Comparison of ENCODE assay signal across 10 cellular contexts in the genomic region with DNA sequence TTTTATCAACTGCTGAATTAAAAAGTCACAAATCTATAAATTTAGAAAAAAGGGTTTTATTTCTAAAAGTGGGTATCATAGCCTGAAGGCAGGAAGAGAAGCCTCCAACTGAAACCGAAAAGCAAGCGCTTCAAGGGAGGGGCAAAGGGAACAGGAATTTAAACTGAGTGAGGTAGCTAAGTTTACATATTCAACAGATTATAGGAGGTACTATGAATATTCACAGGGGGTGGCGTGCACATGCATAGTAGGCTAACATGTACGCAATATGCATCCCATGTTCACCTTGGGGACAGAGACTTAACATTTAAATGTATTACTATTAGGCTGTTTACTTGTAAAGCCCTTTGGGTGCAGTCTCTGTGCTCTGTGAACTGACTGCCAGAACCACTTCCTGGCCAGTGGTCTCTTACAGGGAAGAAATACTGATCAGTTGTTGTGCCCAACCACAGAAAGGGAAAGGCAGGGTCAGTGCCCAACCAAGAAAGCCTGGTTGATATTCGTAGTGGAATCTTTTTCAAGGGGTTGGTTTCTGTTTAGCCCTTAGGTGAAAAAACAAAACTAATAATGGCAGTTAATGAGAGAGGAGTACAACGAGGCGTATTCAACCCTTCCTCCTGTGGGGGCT.
DNase-seq lines count a peak whose midpoint lies in the region; ATAC-seq and TF ChIP-seq lines count a peak whose summit lies in the region.
"Had no signal": no experiment of that assay in that cellular context is flagged by ENCODE, and none has a peak within 500 bp of the region (broad histone marks: within the 10 kb centered on the region; RNA-seq: fewer than 3 reads in every experiment).

No MANE protein-coding gene starts in this region.

- CTCF ChIA-PET in WTC11 (lab: Charles Lee) = no interaction called here

- H3K27me3 ChIP-seq in GM06990 (replicated peaks; ENCODE audit: control insufficient read depth, insufficient read depth, low read length) (no peaks in the 10 kb centered on the region), neural progenitor cell (no peaks in the 10 kb centered on the region)

- H3K4me1 ChIP-seq in neural progenitor cell = no peaks in the 10 kb centered on the region

- H3K27me3 Mint-ChIP-seq in WTC11 (ENCODE audit: low read depth) (no peaks in the 10 kb centered on the region; the same call in 1 of the 2 replicates), neural progenitor cell (ENCODE audit: insufficient read depth, low read depth) (peaks cover 3% of the 10 kb centered on the region)

- H4K20me1 ChIP-seq in neural progenitor cell (ENCODE audit: low read depth) = no peaks in the 10 kb centered on the region

- POLR2A ChIA-PET in WTC11 (lab: Charles Lee) = no interaction called here

- TF ChIP-seq CTCF in GM06990 (IDR thresholded peaks at IDR 0.05; ENCODE audit: insufficient read depth, low read length, poor library complexity, severe bottlenecking) = no peak
- TF ChIP-seq CTCF in WTC11 (IDR thresholded peaks at IDR 0.05) = no peak
- TF ChIP-seq CTCF in neural progenitor cell (IDR thresholded peaks at IDR 0.05) = no peak

- no peak overlapping the region for H3K9ac ChIP-seq in neural progenitor cell

- H3K36me3 Mint-ChIP-seq in WTC11 (no peaks in the 10 kb centered on the region), neural progenitor cell (no peaks in the 10 kb centered on the region)

- peak overlapping the region; percentile 74 for H3K27ac Mint-ChIP-seq in WTC11
- H3K27ac Mint-ChIP-seq in neural progenitor cell = no peak overlapping the region

- no peak overlapping the region for H3K4me3 ChIP-seq in GM06990 (replicated peaks; ENCODE audit: low read depth, low read length)
- no peak overlapping the region for H3K4me3 ChIP-seq in neural progenitor cell
- H3K4me3 ChIP-seq: PC-9 had no signal

- ATAC-seq in GM19452 (IDR thresholded peaks at IDR 0.05; ENCODE audit: unreplicated experiment) (peak; percentile 91), HG03045 (IDR thresholded peaks at IDR 0.05; ENCODE audit: unreplicated experiment) (peak; percentile 83), WTC11 (peak; percentile 90)

- H3K79me2 ChIP-seq in neural progenitor cell (ENCODE audit: low read depth) = no peaks in the 10 kb centered on the region

- no peaks in the 10 kb centered on the region for H3K9me3 ChIP-seq in neural progenitor cell (ENCODE audit: low read depth)

- no peak overlapping the region for H3K27ac ChIP-seq in neural progenitor cell
- H3K27ac ChIP-seq: C4-2B, PC-9 had no signal

- DNase-seq in GM06990 (ENCODE audit: extremely low read depth, insufficient read length) (peak; percentile 37), WTC11 (ENCODE audit: low spot score) (no peak), neural progenitor cell (ENCODE audit: low spot score) (no peak), NCI-H1436 (lab: John Stamatoyannopoulos, UW) (no peak), SW480 (ENCODE audit: low spot score) (no peak), mesenteric fat pad (ENCODE audit: low spot score) (no peak)
- DNase-seq: PC-9 had no signal

- H3K9me3 Mint-ChIP-seq in WTC11 = 0 out of 2 replicates have a peak, but pooled peaks cover 5% of the 10 kb centered on the region
- peaks cover 3% of the 10 kb centered on the region for H3K9me3 Mint-ChIP-seq in neural progenitor cell

- peaks cover 8% of the 10 kb centered on the region for H3K4me1 Mint-ChIP-seq in WTC11
- H3K4me1 Mint-ChIP-seq in neural progenitor cell = peaks cover 2% of the 10 kb centered on the region

- no peak overlapping the region for H3K4me2 ChIP-seq in neural progenitor cell
- H3K4me2 ChIP-seq: PC-9 had no signal

- no peaks in the 10 kb centered on the region for H3K36me3 ChIP-seq in GM06990 (ENCODE audit: control insufficient read depth, insufficient read depth, low read length)
- H3K36me3 ChIP-seq in neural progenitor cell = no peaks in the 10 kb centered on the region

- H2AFZ ChIP-seq in neural progenitor cell (replicated peaks) = no peak overlapping the region
- H2AFZ ChIP-seq: PC-9 had no signal

- H3F3A ChIP-seq in neural progenitor cell (ENCODE audit: low read depth) = no peaks in the 10 kb centered on the region

- no peak overlapping the region for H3K4me3 Mint-ChIP-seq in WTC11
- H3K4me3 Mint-ChIP-seq in neural progenitor cell = no peak overlapping the region

TF ChIP-seq in WTC11, 78 proteins besides CTCF, POLR2A, EP300 and RAD21:
- TF ChIP-seq CREM (CRISPR knock-in tag; IDR thresholded peaks at IDR 0.05) (no peak), USF1 (CRISPR knock-in tag; IDR thresholded peaks at IDR 0.05) (no peak), ETV6 (CRISPR knock-in tag; IDR thresholded peaks at IDR 0.05) (no peak), ATF3 (CRISPR knock-in tag; conservative IDR thresholded peaks at IDR 0.05) (no peak), NFYB (CRISPR knock-in tag; conservative IDR thresholded peaks at IDR 0.05; ENCODE audit: low read depth) (no peak), NR1H2 (CRISPR knock-in tag; IDR thresholded peaks at IDR 0.05) (no peak), OVOL2 (CRISPR knock-in tag; IDR thresholded peaks at IDR 0.05; ENCODE audit: borderline replicate concordance) (no peak), RORB (CRISPR knock-in tag; IDR thresholded peaks at IDR 0.05) (no peak), ZNF423 (CRISPR knock-in tag; IDR thresholded peaks at IDR 0.05) (no peak), GABPB1 (CRISPR knock-in tag; IDR thresholded peaks at IDR 0.05) (no peak), IRF2 (CRISPR knock-in tag; IDR thresholded peaks at IDR 0.05; ENCODE audit: borderline replicate concordance, low read depth) (no peak), MXD4 (CRISPR knock-in tag; IDR thresholded peaks at IDR 0.05; ENCODE audit: borderline replicate concordance) (no peak), ZNF416 (CRISPR knock-in tag; IDR thresholded peaks at IDR 0.05) (no peak), TEAD1 (CRISPR knock-in tag; IDR thresholded peaks at IDR 0.05) (no peak), HMGA2 (CRISPR knock-in tag; IDR thresholded peaks at IDR 0.05) (no peak)
- TF ChIP-seq, protein P1, sequence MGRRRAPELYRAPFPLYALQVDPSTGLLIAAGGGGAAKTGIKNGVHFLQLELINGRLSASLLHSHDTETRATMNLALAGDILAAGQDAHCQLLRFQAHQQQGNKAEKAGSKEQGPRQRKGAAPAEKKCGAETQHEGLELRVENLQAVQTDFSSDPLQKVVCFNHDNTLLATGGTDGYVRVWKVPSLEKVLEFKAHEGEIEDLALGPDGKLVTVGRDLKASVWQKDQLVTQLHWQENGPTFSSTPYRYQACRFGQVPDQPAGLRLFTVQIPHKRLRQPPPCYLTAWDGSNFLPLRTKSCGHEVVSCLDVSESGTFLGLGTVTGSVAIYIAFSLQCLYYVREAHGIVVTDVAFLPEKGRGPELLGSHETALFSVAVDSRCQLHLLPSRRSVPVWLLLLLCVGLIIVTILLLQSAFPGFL (CRISPR knock-in tag; IDR thresholded peaks at IDR 0.05; ENCODE audit: borderline replicate concordance) = no peak
